In the genomic region with DNA sequence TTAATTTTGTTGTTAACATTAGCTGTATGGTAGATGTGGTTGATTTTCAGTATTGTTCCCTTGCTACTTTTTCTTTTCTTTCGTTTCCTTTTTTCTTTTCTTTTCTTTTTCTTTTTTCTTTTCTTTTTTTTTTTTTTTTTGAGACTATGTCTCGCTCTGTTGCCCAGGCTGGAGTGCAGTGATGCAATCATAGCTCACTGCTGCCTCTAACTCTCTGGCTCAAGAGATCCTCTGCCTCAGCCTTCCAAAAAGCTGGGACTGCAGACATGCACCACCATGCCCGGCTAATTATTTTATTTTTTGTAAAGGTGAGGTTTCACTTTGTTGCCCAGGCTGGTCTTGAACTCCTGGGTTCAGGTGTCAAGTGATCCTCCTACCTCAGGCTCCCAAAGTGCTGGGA, we compare ENCODE assay signal across 21 cellular contexts. TPM values are rescaled to one million over a fixed set of nuclear protein-coding genes. Genes with fewer than 3 reads are reported as not detected.
A peak's percentile ranks its signal among the peaks of the same experiment; 100 is the strongest.
DNase-seq lines count a peak whose midpoint lies in the region; FAIRE-seq and TF ChIP-seq lines count a peak whose summit lies in the region.
"Had no signal": no experiment of that assay in that cellular context is flagged by ENCODE, and none has a peak within 500 bp of the region (broad histone marks: within the 10 kb centered on the region; RNA-seq: fewer than 3 reads in every experiment).

No MANE protein-coding gene starts in this region.

- peaks cover 14% of the 10 kb centered on the region for H3K4me1 Mint-ChIP-seq in activated CD4-positive, alpha-beta memory T cell treated with anti-CD3 and anti-CD28 coated beads, Interleukin-2, amount 10 ng/mL, durations not matched to agents 7 days and 5 days

- H3K27ac ChIP-seq in BLaER1 treated with 17β-estradiol and CSF1 and Interleukin-3, amounts not matched to agents 10 nM and 100 nM = peak overlapping the region in 5 of 11 experiments; percentile 23 to 62 (median 43); a peak in 5 of 22 replicates
- H3K27ac ChIP-seq in SU-DHL-6 (ENCODE audit: low read depth, low read length) (no peak overlapping the region), thyroid gland (no peak overlapping the region)
- H3K27ac ChIP-seq: GM23248 had no signal

- no peak overlapping the region for H2AFZ ChIP-seq in SU-DHL-6 (ENCODE audit: low read depth, low read length, severe bottlenecking)
- H2AFZ ChIP-seq: GM23248 had no signal

- H3K9me2 ChIP-seq in SU-DHL-6 (replicated peaks; ENCODE audit: insufficient read depth, low read length) = no peaks in the 10 kb centered on the region

- peak overlapping the region in 10 of 11 experiments; percentile 33 to 70 (median 52); a peak in 18 of 22 replicates for H3K4me2 ChIP-seq in BLaER1 treated with 17β-estradiol and CSF1 and Interleukin-3, amounts not matched to agents 10 nM and 100 nM
- H3K4me2 ChIP-seq in SU-DHL-6 (ENCODE audit: low read depth, low read length, poor library complexity, severe bottlenecking) = peak overlapping the region; percentile 24

- FAIRE-seq in GM19239 (lab: Jason Lieb, UNC) = no peak
- FAIRE-seq: G401.6, GM12891, H54, HTR-8/SVneo had no signal

- H3K4me3 ChIP-seq in BLaER1 treated with 17β-estradiol and CSF1 and Interleukin-3, amounts not matched to agents 10 nM and 100 nM = no peak overlapping the region
- H3K4me3 ChIP-seq in SU-DHL-6 (ENCODE audit: insufficient read depth, low read length, poor library complexity, severe bottlenecking) (no peak overlapping the region), thyroid gland (replicated peaks in 1 of 3) (no peak overlapping the region)
- H3K4me3 ChIP-seq: GM23248 had no signal

- intact Hi-C loops in thyroid gland (cut with DNase I) = no loop called here

- peaks cover 6 to 31% (median 19%) of the 10 kb centered on the region in 10 experiments; a peak in 18 of 20 replicates for H3K4me1 ChIP-seq in BLaER1 treated with 17β-estradiol and CSF1 and Interleukin-3, amounts not matched to agents 10 nM and 100 nM
- H3K4me1 ChIP-seq in thyroid gland = no peaks in the 10 kb centered on the region

- no peak overlapping the region for H3K4me3 Mint-ChIP-seq in activated CD4-positive, alpha-beta memory T cell treated with anti-CD3 and anti-CD28 coated beads, Interleukin-2, amount 10 ng/mL, durations not matched to agents 7 days and 5 days
- H3K4me3 Mint-ChIP-seq: CD8-positive, alpha-beta memory T cell had no signal

- DNase-seq in kidney tubule cell (ENCODE audit: low spot score) (peak; percentile 4), thyroid gland (peak; percentile 35 to 45), NCI-H524 treated with DMSO at 0.1 percent for 48 hours (lab: John Stamatoyannopoulos, UW) (no peak), GM19239 (ENCODE audit: insufficient read length, low spot score) (no peak)
- no peak for DNase-seq in activated CD4-positive, alpha-beta memory T cell treated with anti-CD3 and anti-CD28 coated beads, Interleukin-2, amount 10 ng/mL, durations not matched to agents 7 days and 5 days
- DNase-seq: 8988T; C1 segment of cervical spinal cord; CD8-positive, alpha-beta memory T cell; COR-L47; DMS 273 treated with DMSO at 0.1 percent for 48 hours; GM23248; HCEC 1CT; IMR-90 had no signal

- TF ChIP-seq POLR2A in thyroid gland (IDR thresholded peaks at IDR 0.05) = no peak

- POLR2A ChIA-PET in activated CD4-positive, alpha-beta memory T cell treated with anti-CD3 and anti-CD28 coated beads, Interleukin-2, amount 10 ng/mL, durations not matched to agents 7 days and 5 days (lab: Charles Lee) = no interaction called here

- TF ChIP-seq CTCF in SU-DHL-6 (IDR thresholded peaks at IDR 0.05; ENCODE audit: insufficient read depth, low read length, poor library complexity, severe bottlenecking) = no peak
- no peak for TF ChIP-seq CTCF in thyroid gland (IDR thresholded peaks at IDR 0.05)

- H3F3A ChIP-seq in SU-DHL-6 (ENCODE audit: insufficient read depth) = 0 out of 2 replicates have a peak, but pooled peaks cover 3% of the 10 kb centered on the region

- peaks cover 8% of the 10 kb centered on the region for H3K27me3 Mint-ChIP-seq in activated CD4-positive, alpha-beta memory T cell treated with anti-CD3 and anti-CD28 coated beads, Interleukin-2, amount 10 ng/mL, durations not matched to agents 7 days and 5 days
- H3K27me3 Mint-ChIP-seq: CD4-positive, CD25-positive, alpha-beta regulatory T cell had no signal

- no peaks in the 10 kb centered on the region for H3K36me3 ChIP-seq in BLaER1 treated with 17β-estradiol and CSF1 and Interleukin-3, amounts not matched to agents 10 nM and 100 nM
- no peaks in the 10 kb centered on the region for H3K36me3 ChIP-seq in SU-DHL-6 (ENCODE audit: low read length)
- no peaks in the 10 kb centered on the region for H3K36me3 ChIP-seq in thyroid gland

- H3K36me3 Mint-ChIP-seq in activated CD4-positive, alpha-beta memory T cell treated with anti-CD3 and anti-CD28 coated beads, Interleukin-2, amount 10 ng/mL, durations not matched to agents 7 days and 5 days (ENCODE audit: low read depth) = no peaks in the 10 kb centered on the region
- H3K36me3 Mint-ChIP-seq: CD4-positive, CD25-positive, alpha-beta regulatory T cell; CD8-positive, alpha-beta memory T cell had no signal

- no peaks in the 10 kb centered on the region for H3K27me3 ChIP-seq in BLaER1 treated with 17β-estradiol and CSF1 and Interleukin-3, amounts not matched to agents 10 nM and 100 nM
- no peaks in the 10 kb centered on the region for H3K27me3 ChIP-seq in SU-DHL-6 (ENCODE audit: low read length)
- no peaks in the 10 kb centered on the region for H3K27me3 ChIP-seq in thyroid gland

- no peak overlapping the region for H3K27ac Mint-ChIP-seq in activated CD4-positive, alpha-beta memory T cell treated with anti-CD3 and anti-CD28 coated beads, Interleukin-2, amount 10 ng/mL, durations not matched to agents 7 days and 5 days
- H3K27ac Mint-ChIP-seq: CD8-positive, alpha-beta memory T cell had no signal

- WGBS in thyroid gland, 2 donors = 42 to 56% methylated on average over 3 of the region's 3 CpGs

- no peak overlapping the region for H3K9ac ChIP-seq in BLaER1 treated with 17β-estradiol and CSF1 and Interleukin-3, amounts not matched to agents 10 nM and 100 nM
- no peak overlapping the region for H3K9ac ChIP-seq in SU-DHL-6 (ENCODE audit: low read length)
- H3K9ac ChIP-seq: GM23248 had no signal

- H4K20me1 ChIP-seq in BLaER1 treated with 17β-estradiol and CSF1 and Interleukin-3, amounts not matched to agents 10 nM and 100 nM = no peaks in the 10 kb centered on the region
- no peaks in the 10 kb centered on the region for H4K20me1 ChIP-seq in SU-DHL-6 (ENCODE audit: low read depth, low read length)

- H3K79me2 ChIP-seq in SU-DHL-6 (ENCODE audit: insufficient read depth, low read length) = no peaks in the 10 kb centered on the region

- H3K9me3 ChIP-seq in BLaER1 treated with 17β-estradiol and CSF1 and Interleukin-3, amounts not matched to agents 10 nM and 100 nM (replicated peaks in 1 of 11) = 0 out of 22 replicates have a peak, but pooled peaks cover 0 to 6% (median 0%) of the 10 kb centered on the region in 11 experiments
- H3K9me3 ChIP-seq in SU-DHL-6 (ENCODE audit: insufficient read depth, low read length) (no peaks in the 10 kb centered on the region), thyroid gland (no peaks in the 10 kb centered on the region)

- H3K9me3 Mint-ChIP-seq in activated CD4-positive, alpha-beta memory T cell treated with anti-CD3 and anti-CD28 coated beads, Interleukin-2, amount 10 ng/mL, durations not matched to agents 7 days and 5 days = no peaks in the 10 kb centered on the region
- H3K9me3 Mint-ChIP-seq: CD4-positive, CD25-positive, alpha-beta regulatory T cell; CD8-positive, alpha-beta memory T cell had no signal

- CTCF ChIA-PET in activated CD4-positive, alpha-beta memory T cell treated with anti-CD3 and anti-CD28 coated beads, Interleukin-2, amount 10 ng/mL, durations not matched to agents 7 days and 5 days (lab: Charles Lee) = interaction anchor here (0.6 to 0.7 kb wide), 2 partner anchors 10 to 408 kb away, joined by 3 to 5 read pairs; no protein-coding TSS in a partner anchor

RNA-seq across cellular contexts. Expression of a gene that starts 14.4 kb away (rescaled TPM):
- total RNA-seq in thyroid gland = under 1 TPM in 1 of 4 donors, not detected in 3; 0.45 TPM
- total RNA-seq in activated CD4-positive, alpha-beta memory T cell treated with anti-CD3 and anti-CD28 coated beads, Interleukin-2, amount 10 ng/mL, durations not matched to agents 7 days and 5 days = not detected
- total RNA-seq: A673; CD4-positive, CD25-positive, alpha-beta regulatory T cell; CD8-positive, alpha-beta memory T cell; GM23248; IMR-90 had no signal

RNA-seq across cellular contexts. Expression of a gene that starts 44.7 kb away (rescaled TPM):
- 10 to 100 TPM; 27.0 to 41.6 (median 33.5) TPM for total RNA-seq in thyroid gland
- 10 to 100 TPM; 44.0 to 50.5 TPM for total RNA-seq in activated CD4-positive, alpha-beta memory T cell treated with anti-CD3 and anti-CD28 coated beads, Interleukin-2, amount 10 ng/mL, durations not matched to agents 7 days and 5 days

Comparison
In these comparisons a context has a peak if more than half of its experiments do, and no peak if none do; other contexts are left out.
1. DNase-seq: peak in kidney tubule cell (single experiment) and thyroid gland (2 of 2); none in NCI-H524 treated with DMSO at 0.1 percent for 48 hours (single experiment), activated CD4-positive, alpha-beta memory T cell treated with anti-CD3 and anti-CD28 coated beads, Interleukin-2, amount 10 ng/mL, durations not matched to agents 7 days and 5 days (single experiment) and GM19239 (single experiment).